Comparison of ENCODE assay signal across 33 cellular contexts in the genomic region with DNA sequence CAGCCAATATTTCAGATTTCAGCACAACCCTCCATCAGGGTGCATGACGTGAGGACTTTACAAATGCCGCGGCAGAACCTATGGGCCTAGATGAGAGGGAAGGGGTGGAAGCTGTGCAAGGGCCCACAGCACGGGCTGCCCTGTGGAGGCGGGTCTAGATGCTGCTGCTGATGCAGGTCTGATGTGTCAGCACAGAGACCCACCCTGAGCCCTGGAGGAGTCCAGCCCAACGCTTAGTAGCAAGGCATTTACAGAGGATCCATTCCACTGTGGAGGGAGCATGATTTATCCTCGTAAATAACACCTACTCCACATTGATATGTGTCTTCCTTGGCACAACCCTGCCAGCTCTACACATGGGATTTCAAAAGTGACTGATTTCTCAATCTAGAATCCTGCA. TPM values are rescaled to one million over a fixed set of nuclear protein-coding genes. Genes with fewer than 3 reads are reported as not detected.
"Had no signal": no experiment of that assay in that cellular context is flagged by ENCODE, and none has a peak within 500 bp of the region (broad histone marks: within the 10 kb centered on the region; RNA-seq: fewer than 3 reads in every experiment).

No MANE protein-coding gene starts in this region.

- DNase-seq: activated CD4-positive, alpha-beta memory T cell treated with anti-CD3 and anti-CD28 coated beads, Interleukin-2, amount 10 ng/mL, durations not matched to agents 7 days and 5 days; activated CD4-positive, alpha-beta T cell treated with anti-CD3 and anti-CD28 coated beads for 1 hour; activated CD4-positive, alpha-beta T cell treated with anti-CD3 and anti-CD28 coated beads for 48 hours; activated CD4-positive, CD25-positive, alpha-beta regulatory T cell; activated naive CD4-positive, alpha-beta T cell treated with anti-CD3 and anti-CD28 coated beads, Interleukin-2, amount 10 ng/mL, durations not matched to agents 7 days and 5 days; activated naive CD8-positive, alpha-beta T cell treated with anti-CD3 and anti-CD28 coated beads, Interleukin-2, amount 50 U/mL, for 24 hours; activated T-cell treated with anti-CD3 and anti-CD28 coated beads for 4 hours; activated T-cell treated with anti-CD3 and anti-CD28 coated beads, Interleukin-2, amount 50 U/mL, for 4 hours; anterior cingulate cortex; Kasumi-1; MG63; NCI-H1048; NCI-H1436 treated with DMSO at 0.1 percent for 48 hours; NCI-H1694 treated with DMSO at 0.1 percent for 48 hours; NCI-H2029; NCI-H345; NCI-H524 treated with DMSO at 0.1 percent for 48 hours; RPMI8226; SIG-M5; SW 1271; T-helper 1 cell; T-helper 2 cell; T-helper 9 cell had no signal

- H3K9me3 Mint-ChIP-seq: activated naive CD8-positive, alpha-beta T cell treated with anti-CD3 and anti-CD28 coated beads, Interleukin-2, amount 50 U/mL, for 24 hours; activated T-cell treated with anti-CD3 and anti-CD28 coated beads, Interleukin-2, amount 50 U/mL, for 4 hours; central memory CD8-positive, alpha-beta T cell had no signal

- H3K36me3 Mint-ChIP-seq: activated naive CD4-positive, alpha-beta T cell treated with anti-CD3 and anti-CD28 coated beads, Interleukin-2, amount 10 ng/mL, durations not matched to agents 7 days and 5 days; activated naive CD8-positive, alpha-beta T cell; brain had no signal

- ATAC-seq: activated naive CD8-positive, alpha-beta T cell treated with anti-CD3 and anti-CD28 coated beads, Interleukin-2, amount 50 U/mL, for 24 hours; activated T-cell treated with anti-CD3 and anti-CD28 coated beads, Interleukin-2, amount 50 U/mL, for 4 hours; Right ventricle myocardium inferior had no signal

- H3K27me3 ChIP-seq: MG63, Peyer's patch had no signal

- H3K4me1 Mint-ChIP-seq: activated CD4-positive, alpha-beta memory T cell treated with anti-CD3 and anti-CD28 coated beads, Interleukin-2, amount 10 ng/mL, durations not matched to agents 7 days and 5 days; activated naive CD4-positive, alpha-beta T cell treated with anti-CD3 and anti-CD28 coated beads, Interleukin-2, amount 10 ng/mL, durations not matched to agents 7 days and 5 days; central memory CD8-positive, alpha-beta T cell had no signal

- H3K9me3 ChIP-seq: MG63 had no signal

- H3K27ac Mint-ChIP-seq: activated CD4-positive, alpha-beta memory T cell treated with anti-CD3 and anti-CD28 coated beads, Interleukin-2, amount 10 ng/mL, durations not matched to agents 7 days and 5 days; activated naive CD4-positive, alpha-beta T cell treated with anti-CD3 and anti-CD28 coated beads, Interleukin-2, amount 10 ng/mL, durations not matched to agents 7 days and 5 days; activated naive CD8-positive, alpha-beta T cell; activated naive CD8-positive, alpha-beta T cell treated with anti-CD3 and anti-CD28 coated beads, Interleukin-2, amount 50 U/mL, for 24 hours; activated T-helper 1 cell treated with anti-CD3 and anti-CD28 coated beads, Interleukin-12 subunit alpha, Interleukin-12 subunit beta, Interleukin-2, Interleukin-4 antibody, amounts not matched to agents 30 ng/mL and 10 ng/mL and 1 ng/mL, durations not matched to agents 14 hours and 24 hours and 36 hours; brain had no signal

- H3K4me3 ChIP-seq: MG63, Peyer's patch had no signal

- H3K27ac ChIP-seq: Peyer's patch, VCaP had no signal

- H3K4me3 Mint-ChIP-seq: activated CD4-positive, alpha-beta memory T cell treated with anti-CD3 and anti-CD28 coated beads, Interleukin-2, amount 10 ng/mL, durations not matched to agents 7 days and 5 days; activated naive CD4-positive, alpha-beta T cell treated with anti-CD3 and anti-CD28 coated beads, Interleukin-2, amount 10 ng/mL, durations not matched to agents 7 days and 5 days; activated naive CD8-positive, alpha-beta T cell; activated naive CD8-positive, alpha-beta T cell treated with anti-CD3 and anti-CD28 coated beads, Interleukin-2, amount 50 U/mL, for 24 hours; activated T-cell treated with anti-CD3 and anti-CD28 coated beads, Interleukin-2, amount 50 U/mL, for 4 hours; activated T-helper 1 cell treated with anti-CD3 and anti-CD28 coated beads, Interleukin-12 subunit alpha, Interleukin-12 subunit beta, Interleukin-2, Interleukin-4 antibody, amounts not matched to agents 30 ng/mL and 10 ng/mL and 1 ng/mL, durations not matched to agents 14 hours and 24 hours and 36 hours; brain; central memory CD8-positive, alpha-beta T cell had no signal

- H3K36me3 ChIP-seq: MG63, Peyer's patch had no signal

RNA-seq across cellular contexts. Expression of a gene that starts 48.5 kb away (rescaled TPM):
- total RNA-seq: activated CD4-positive, alpha-beta memory T cell treated with anti-CD3 and anti-CD28 coated beads, Interleukin-2, amount 10 ng/mL, durations not matched to agents 7 days and 5 days; activated CD8-positive, alpha-beta memory T cell treated with anti-CD3 and anti-CD28 coated beads for 36 hours; activated T-cell treated with anti-CD3 and anti-CD28 coated beads, Interleukin-2, amount 50 U/mL, for 4 hours; activated T-helper 1 cell treated with anti-CD3 and anti-CD28 coated beads, Interleukin-12 subunit alpha, Interleukin-12 subunit beta, Interleukin-2, Interleukin-4 antibody, amounts not matched to agents 30 ng/mL and 10 ng/mL and 1 ng/mL, durations not matched to agents 14 hours and 24 hours and 36 hours; NCI-H460; Peyer's patch; Right ventricle myocardium inferior; SK-MEL-5 had no signal
